10 cellular contexts compared by ENCODE assay signal in the genomic region with DNA sequence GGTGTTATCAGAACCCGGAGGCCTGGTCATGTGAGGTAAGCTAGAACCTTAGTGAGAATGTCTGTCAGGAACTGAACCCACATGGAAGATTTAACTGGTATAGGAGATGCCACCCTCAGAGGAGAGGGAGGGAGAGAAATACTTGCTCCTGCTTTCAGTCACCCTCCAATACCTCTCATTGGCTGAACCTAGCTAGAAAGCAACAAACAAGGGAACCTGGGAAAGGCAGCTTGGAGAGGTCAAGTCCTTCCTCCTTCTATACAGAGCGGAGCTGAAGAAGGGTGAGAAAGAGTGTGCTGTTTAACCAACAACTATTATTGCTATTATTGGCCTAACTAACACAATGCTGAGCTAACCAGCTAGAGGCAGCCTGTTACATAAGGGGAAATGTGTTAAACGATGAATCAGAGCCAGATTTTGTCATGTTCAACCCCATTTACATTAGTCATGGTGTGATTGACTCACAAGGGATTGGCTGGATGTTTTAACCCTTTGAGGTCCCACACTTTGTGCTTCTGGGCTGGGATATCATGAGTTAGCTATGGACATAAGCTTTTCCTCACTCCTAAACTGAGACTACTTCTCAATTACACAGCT.
DNase-seq lines count a peak whose midpoint lies in the region; ATAC-seq and TF ChIP-seq lines count a peak whose summit lies in the region.
"Had no signal": no experiment of that assay in that cellular context is flagged by ENCODE, and none has a peak within 500 bp of the region (broad histone marks: within the 10 kb centered on the region; RNA-seq: fewer than 3 reads in every experiment).

No MANE protein-coding gene starts in this region.

- H3K9me3 Mint-ChIP-seq in HFFc6, result no peaks in the 10 kb centered on the region
- no peaks in the 10 kb centered on the region for H3K9me3 Mint-ChIP-seq in activated T-helper 17 cell treated with anti-CD3 and anti-CD28 coated beads, Interleukin-2, amount 50 U/mL, for 72 hours

- ATAC-seq in activated T-helper 17 cell treated with anti-CD3 and anti-CD28 coated beads, Interleukin-2, amount 50 U/mL, for 72 hours (replicated peaks), result peak; percentile 49
- ATAC-seq in HG03175 (IDR thresholded peaks at IDR 0.05; ENCODE audit: unreplicated experiment), result no peak

- POLR2A ChIA-PET in AG04449 (lab: Yijun Ruan, JAX), result no interaction called here

- no peak for TF ChIP-seq CTCF in AG04449 (IDR thresholded peaks at IDR 0.05; ENCODE audit: insufficient read depth, low read length, missing control alignments)
- TF ChIP-seq CTCF in HFFc6 (IDR thresholded peaks at IDR 0.05), result no peak

- no peaks in the 10 kb centered on the region for H3K27me3 Mint-ChIP-seq in HFFc6 (ENCODE audit: insufficient read depth)
- H3K27me3 Mint-ChIP-seq in activated T-helper 17 cell treated with anti-CD3 and anti-CD28 coated beads, Interleukin-2, amount 50 U/mL, for 72 hours, result peaks cover 10% of the 10 kb centered on the region

- H3K4me3 Mint-ChIP-seq in HFFc6, result no peak overlapping the region
- H3K4me3 Mint-ChIP-seq in activated T-helper 17 cell treated with anti-CD3 and anti-CD28 coated beads, Interleukin-2, amount 50 U/mL, for 72 hours, result no peak overlapping the region

- H3K36me3 Mint-ChIP-seq in HFFc6 (ENCODE audit: low read depth), result no peaks in the 10 kb centered on the region
- no peaks in the 10 kb centered on the region for H3K36me3 Mint-ChIP-seq in activated T-helper 17 cell treated with anti-CD3 and anti-CD28 coated beads, Interleukin-2, amount 50 U/mL, for 72 hours (ENCODE audit: low read depth)

- peaks cover 31% of the 10 kb centered on the region for H3K4me1 Mint-ChIP-seq in HFFc6 (ENCODE audit: low read depth)
- no peaks in the 10 kb centered on the region for H3K4me1 Mint-ChIP-seq in activated T-helper 17 cell treated with anti-CD3 and anti-CD28 coated beads, Interleukin-2, amount 50 U/mL, for 72 hours

- DNase-seq in AG04449 (ENCODE audit: low read depth, low spot score), result peak; percentile 45
- DNase-seq in HFFc6, result peak; percentile 73
- DNase-seq in iPS-NIHi7 (ENCODE audit: extremely low spot score), result peak; percentile 18
- no peak for DNase-seq in NCI-H2081 treated with DMSO at 0.1 percent for 48 hours (lab: John Stamatoyannopoulos, UW)
- DNase-seq in GF-D8 (lab: John Stamatoyannopoulos, UW), result no peak
- DNase-seq in NCI-H524 treated with DMSO at 0.1 percent for 48 hours (lab: John Stamatoyannopoulos, UW), result no peak
- DNase-seq: NCI-H2171 treated with DMSO at 0.1 percent for 48 hours, T-helper 1 cell had no signal

- CTCF ChIA-PET in AG04449 (lab: Yijun Ruan, JAX), result interaction anchor here (1.4 to 1.6 kb wide), 3 partner anchors 9 to 42 kb away, joined by 3 to 8 read pairs (median 4); no protein-coding TSS in a partner anchor

- H3K4me3 ChIP-seq in AG04449 (ENCODE audit: low read depth, low read length), result no peak overlapping the region

- peak overlapping the region; percentile 53 for H3K27ac Mint-ChIP-seq in HFFc6
- H3K27ac Mint-ChIP-seq in activated T-helper 17 cell treated with anti-CD3 and anti-CD28 coated beads, Interleukin-2, amount 50 U/mL, for 72 hours, result no peak overlapping the region

Comparison
In these comparisons a context has a peak if more than half of its experiments do, and no peak if none do; other contexts are left out.
1. DNase-seq: peak in AG04449 (single experiment), HFFc6 (single experiment) and iPS-NIHi7 (single experiment); none in NCI-H2081 treated with DMSO at 0.1 percent for 48 hours (single experiment), GF-D8 (single experiment) and NCI-H524 treated with DMSO at 0.1 percent for 48 hours (single experiment).